In genomic region chr17:44442806-44443205, GRCh38 we compare ENCODE assay signal across 24 cellular contexts.
"Had no signal": no experiment of that assay in that cellular context is flagged by ENCODE, and none has a peak within 500 bp of the region (broad histone marks: within the 10 kb centered on the region; RNA-seq: fewer than 3 reads in every experiment).

No MANE protein-coding gene starts in this region.

- H3K36me3 ChIP-seq: gastroesophageal sphincter, heart left ventricle, left ventricle myocardium inferior, lower lobe of right lung had no signal

- H3K4me2 ChIP-seq: hepatocyte had no signal

- H3K27me3 ChIP-seq: esophagus squamous epithelium, gastroesophageal sphincter, heart left ventricle, hepatocyte had no signal

- ATAC-seq: effector memory CD8-positive, alpha-beta T cell; esophagus mucosa; gastroesophageal sphincter; heart left ventricle; left colon; left lobe of liver; lower lobe of right lung; mucosa of descending colon had no signal

- H3K9me3 ChIP-seq: esophagus squamous epithelium, gastroesophageal sphincter, heart left ventricle, left ventricle myocardium inferior, lower lobe of right lung, mucosa of descending colon had no signal

- H3K27ac ChIP-seq: epithelial cell of prostate, esophagus squamous epithelium, gastroesophageal sphincter, heart left ventricle, hepatocyte, left ventricle myocardium inferior, lower lobe of right lung had no signal

- DNase-seq: cortex of kidney; effector CD8-positive, alpha-beta T cell; effector memory CD8-positive, alpha-beta T cell; endodermal cell; erythroblast; esophagus squamous epithelium; foreskin fibroblast; foreskin melanocyte; heart left ventricle; hypothalamus; immature natural killer cell; islet precursor cell; kidney; kidney glomerular epithelial cell; left colon; left ventricle myocardium inferior; lower lobe of right lung; mesenchymal stem cell; mucosa of descending colon had no signal

- H2AFZ ChIP-seq: hepatocyte had no signal

- H3K4me3 ChIP-seq: esophagus squamous epithelium, gastroesophageal sphincter, heart left ventricle, hepatocyte, left ventricle myocardium inferior, lower lobe of right lung, mucosa of descending colon had no signal
